14 cellular contexts compared by ENCODE assay signal in genomic region chr1:11289064-11289463, GRCh38.
"Had no signal": no experiment of that assay in that cellular context is flagged by ENCODE, and none has a peak within 500 bp of the region (broad histone marks: within the 10 kb centered on the region; RNA-seq: fewer than 3 reads in every experiment).

No MANE protein-coding gene starts in this region.

- H3K9me3 ChIP-seq: gastrocnemius medialis, tibial nerve had no signal

- ATAC-seq: gastrocnemius medialis, left ventricle myocardium superior, T-helper 17 cell had no signal

- H3K9me3 Mint-ChIP-seq: activated naive CD4-positive, alpha-beta T cell treated with anti-CD3 and anti-CD28 coated beads, Interleukin-2, amount 50 U/mL, for 24 hours; neural crest cell had no signal

- H3K4me3 ChIP-seq: gastrocnemius medialis, tibial nerve had no signal

- H3K27me3 Mint-ChIP-seq: activated naive CD4-positive, alpha-beta T cell treated with anti-CD3 and anti-CD28 coated beads, Interleukin-2, amount 50 U/mL, for 24 hours; T-helper 17 cell had no signal

- H3K27me3 ChIP-seq: gastrocnemius medialis, tibial nerve had no signal

- DNase-seq: activated CD4-positive, CD25-positive, alpha-beta regulatory T cell; activated effector memory CD4-positive, alpha-beta T cell treated with Interleukin-2 at 50 U/mL for 16 hours; activated T-cell treated with anti-CD3 and anti-CD28 coated beads, Interleukin-2, amount 50 U/mL, for 1 hour; central memory CD4-positive, alpha-beta T cell; cortex of kidney; effector CD8-positive, alpha-beta T cell; gastrocnemius medialis; kidney; left ventricle myocardium superior; mesenchymal stem cell; T-helper 17 cell had no signal

- H3K4me3 Mint-ChIP-seq: activated naive CD4-positive, alpha-beta T cell treated with anti-CD3 and anti-CD28 coated beads, Interleukin-2, amount 50 U/mL, for 24 hours; neural crest cell; T-helper 17 cell had no signal

- H3K27ac Mint-ChIP-seq: T-helper 17 cell had no signal

- H3K27ac ChIP-seq: gastrocnemius medialis, tibial nerve had no signal

- H3K36me3 ChIP-seq: gastrocnemius medialis had no signal
